In the genomic region with DNA sequence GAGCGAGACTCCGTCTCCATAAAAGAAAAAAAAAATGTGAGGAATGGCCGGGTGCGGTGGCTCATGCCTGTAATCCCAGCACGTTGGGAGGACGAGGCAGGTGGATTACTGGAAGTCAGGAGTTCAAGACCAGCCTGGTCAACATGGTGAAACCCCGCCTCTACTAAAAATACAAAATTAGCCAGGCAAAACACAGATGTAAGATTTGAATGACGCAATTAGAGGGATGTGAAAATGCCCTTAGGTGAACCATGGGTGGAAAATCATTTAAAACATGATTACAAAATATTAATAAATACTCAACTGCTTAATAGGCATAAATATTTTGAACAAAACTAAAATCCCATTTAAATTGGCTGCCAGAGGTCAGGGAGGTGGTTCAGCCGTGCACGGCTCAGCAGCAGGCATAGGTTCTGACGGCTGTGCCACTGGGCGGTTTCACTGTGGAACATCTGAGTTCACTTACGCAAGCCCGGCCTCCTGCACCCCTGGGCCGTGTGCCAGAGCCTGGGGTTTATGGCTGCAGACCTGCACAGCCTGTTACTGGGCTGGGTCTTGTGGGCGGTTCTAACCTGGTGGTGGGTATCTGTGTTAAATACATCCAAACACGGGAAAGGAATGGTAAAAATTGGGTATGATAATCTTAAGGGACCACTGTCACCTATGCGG, we compare ENCODE assay signal across 1 cellular context.
TF ChIP-seq lines count a peak whose summit lies in the region.

No MANE protein-coding gene starts in this region.

TF ChIP-seq in HepG2, 621 proteins besides CTCF, POLR2A, EP300 and RAD21 (continues in another document):
- TF ChIP-seq, protein P1, sequence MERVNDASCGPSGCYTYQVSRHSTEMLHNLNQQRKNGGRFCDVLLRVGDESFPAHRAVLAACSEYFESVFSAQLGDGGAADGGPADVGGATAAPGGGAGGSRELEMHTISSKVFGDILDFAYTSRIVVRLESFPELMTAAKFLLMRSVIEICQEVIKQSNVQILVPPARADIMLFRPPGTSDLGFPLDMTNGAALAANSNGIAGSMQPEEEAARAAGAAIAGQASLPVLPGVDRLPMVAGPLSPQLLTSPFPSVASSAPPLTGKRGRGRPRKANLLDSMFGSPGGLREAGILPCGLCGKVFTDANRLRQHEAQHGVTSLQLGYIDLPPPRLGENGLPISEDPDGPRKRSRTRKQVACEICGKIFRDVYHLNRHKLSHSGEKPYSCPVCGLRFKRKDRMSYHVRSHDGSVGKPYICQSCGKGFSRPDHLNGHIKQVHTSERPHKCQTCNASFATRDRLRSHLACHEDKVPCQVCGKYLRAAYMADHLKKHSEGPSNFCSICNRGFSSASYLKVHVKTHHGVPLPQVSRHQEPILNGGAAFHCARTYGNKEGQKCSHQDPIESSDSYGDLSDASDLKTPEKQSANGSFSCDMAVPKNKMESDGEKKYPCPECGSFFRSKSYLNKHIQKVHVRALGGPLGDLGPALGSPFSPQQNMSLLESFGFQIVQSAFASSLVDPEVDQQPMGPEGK (CRISPR knock-in tag; IDR thresholded peaks at IDR 0.05): 0 out of 2 replicates have a peak, but pooled peaks have one; percentile 15
- TF ChIP-seq HES4 (CRISPR knock-in tag; IDR thresholded peaks at IDR 0.05; ENCODE audit: borderline replicate concordance) (no peak), RBFOX2 (IDR thresholded peaks at IDR 0.05; ENCODE audit: low read depth, low read length) (peak; percentile 52; the same call in 1 of the 2 replicates), ZNF331 (CRISPR knock-in tag; IDR thresholded peaks at IDR 0.05) (peak; percentile 40; the same call in 1 of the 2 replicates), ZNF12 (CRISPR knock-in tag; IDR thresholded peaks at IDR 0.05) (peak; percentile 60), WIZ (CRISPR knock-in tag; IDR thresholded peaks at IDR 0.05) (no peak), CEBPG (CRISPR knock-in tag; IDR thresholded peaks at IDR 0.05) (peak; percentile 84), AGO2 (optimal IDR thresholded peaks at IDR 0.05; ENCODE audit: low read depth, low read length) (peak; percentile 48), ZNF530 (CRISPR knock-in tag; IDR thresholded peaks at IDR 0.05; ENCODE audit: low read depth) (0 out of 2 replicates have a peak, but pooled peaks have one; percentile 8), FOXA1 (IDR thresholded peaks at IDR 0.05) (no peak), FOXA1 (CRISPR knock-in tag; IDR thresholded peaks at IDR 0.05) (no peak), KDM5B (CRISPR knock-in tag; IDR thresholded peaks at IDR 0.05; ENCODE audit: borderline replicate concordance) (no peak), GFI1 (CRISPR knock-in tag; IDR thresholded peaks at IDR 0.05; ENCODE audit: borderline replicate concordance) (no peak), NR2F1 (CRISPR knock-in tag; IDR thresholded peaks at IDR 0.05) (0 out of 4 replicates have a peak, but pooled peaks of 1 of the 2 experiments have one; percentile 20), MIER2 (CRISPR knock-in tag; IDR thresholded peaks at IDR 0.05) (no peak), CEBPB (IDR thresholded peaks at IDR 0.05; ENCODE audit: borderline replicate concordance, low read depth, low read length) (peak; percentile 91), ZNF230 (CRISPR knock-in tag; IDR thresholded peaks at IDR 0.05) (0 out of 2 replicates have a peak, but pooled peaks have one; percentile 25), DPF2 (CRISPR knock-in tag; IDR thresholded peaks at IDR 0.05; ENCODE audit: borderline replicate concordance, low read depth) (0 out of 2 replicates have a peak, but pooled peaks have one; percentile 49), HNF4A (CRISPR knock-in tag; IDR thresholded peaks at IDR 0.05) (peak; percentile 33; the same call in 1 of the 2 replicates), DMAP1 (CRISPR knock-in tag; IDR thresholded peaks at IDR 0.05) (no peak), MBNL3 (CRISPR knock-in tag; conservative IDR thresholded peaks at IDR 0.05) (no peak), ZEB1 (IDR thresholded peaks at IDR 0.05; ENCODE audit: insufficient replicate concordance, low read depth) (no peak), XRCC5 (optimal IDR thresholded peaks at IDR 0.05; ENCODE audit: low read length) (peak; percentile 36), HNRNPL (IDR thresholded peaks at IDR 0.05; ENCODE audit: low read depth, low read length) (peak; percentile 77; the same call in 1 of the 2 replicates), HNF4G (IDR thresholded peaks at IDR 0.05; ENCODE audit: borderline replicate concordance, low read depth, low read length) (peak; percentile 31; the same call in 1 of the 2 replicates), HNF4G (CRISPR knock-in tag; IDR thresholded peaks at IDR 0.05; ENCODE audit: borderline replicate concordance, low read depth) (no peak)
- TF ChIP-seq, protein P2, sequence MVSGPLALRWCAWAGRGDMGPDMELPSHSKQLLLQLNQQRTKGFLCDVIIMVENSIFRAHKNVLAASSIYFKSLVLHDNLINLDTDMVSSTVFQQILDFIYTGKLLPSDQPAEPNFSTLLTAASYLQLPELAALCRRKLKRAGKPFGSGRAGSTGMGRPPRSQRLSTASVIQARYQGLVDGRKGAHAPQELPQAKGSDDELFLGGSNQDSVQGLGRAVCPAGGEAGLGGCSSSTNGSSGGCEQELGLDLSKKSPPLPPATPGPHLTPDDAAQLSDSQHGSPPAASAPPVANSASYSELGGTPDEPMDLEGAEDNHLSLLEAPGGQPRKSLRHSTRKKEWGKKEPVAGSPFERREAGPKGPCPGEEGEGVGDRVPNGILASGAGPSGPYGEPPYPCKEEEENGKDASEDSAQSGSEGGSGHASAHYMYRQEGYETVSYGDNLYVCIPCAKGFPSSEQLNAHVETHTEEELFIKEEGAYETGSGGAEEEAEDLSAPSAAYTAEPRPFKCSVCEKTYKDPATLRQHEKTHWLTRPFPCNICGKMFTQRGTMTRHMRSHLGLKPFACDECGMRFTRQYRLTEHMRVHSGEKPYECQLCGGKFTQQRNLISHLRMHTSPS (CRISPR knock-in tag; IDR thresholded peaks at IDR 0.05; ENCODE audit: low read depth): peak; percentile 69; the same call in 1 of the 2 replicates
- TF ChIP-seq, protein P3, sequence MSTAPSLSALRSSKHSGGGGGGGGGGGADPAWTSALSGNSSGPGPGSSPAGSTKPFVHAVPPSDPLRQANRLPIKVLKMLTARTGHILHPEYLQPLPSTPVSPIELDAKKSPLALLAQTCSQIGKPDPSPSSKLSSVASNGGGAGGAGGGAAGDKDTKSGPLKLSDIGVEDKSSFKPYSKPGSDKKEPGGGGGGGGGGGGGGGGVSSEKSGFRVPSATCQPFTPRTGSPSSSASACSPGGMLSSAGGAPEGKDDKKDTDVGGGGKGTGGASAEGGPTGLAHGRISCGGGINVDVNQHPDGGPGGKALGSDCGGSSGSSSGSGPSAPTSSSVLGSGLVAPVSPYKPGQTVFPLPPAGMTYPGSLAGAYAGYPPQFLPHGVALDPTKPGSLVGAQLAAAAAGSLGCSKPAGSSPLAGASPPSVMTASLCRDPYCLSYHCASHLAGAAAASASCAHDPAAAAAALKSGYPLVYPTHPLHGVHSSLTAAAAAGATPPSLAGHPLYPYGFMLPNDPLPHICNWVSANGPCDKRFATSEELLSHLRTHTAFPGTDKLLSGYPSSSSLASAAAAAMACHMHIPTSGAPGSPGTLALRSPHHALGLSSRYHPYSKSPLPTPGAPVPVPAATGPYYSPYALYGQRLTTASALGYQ (CRISPR knock-in tag; IDR thresholded peaks at IDR 0.05): no peak
- TF ChIP-seq, protein P4, sequence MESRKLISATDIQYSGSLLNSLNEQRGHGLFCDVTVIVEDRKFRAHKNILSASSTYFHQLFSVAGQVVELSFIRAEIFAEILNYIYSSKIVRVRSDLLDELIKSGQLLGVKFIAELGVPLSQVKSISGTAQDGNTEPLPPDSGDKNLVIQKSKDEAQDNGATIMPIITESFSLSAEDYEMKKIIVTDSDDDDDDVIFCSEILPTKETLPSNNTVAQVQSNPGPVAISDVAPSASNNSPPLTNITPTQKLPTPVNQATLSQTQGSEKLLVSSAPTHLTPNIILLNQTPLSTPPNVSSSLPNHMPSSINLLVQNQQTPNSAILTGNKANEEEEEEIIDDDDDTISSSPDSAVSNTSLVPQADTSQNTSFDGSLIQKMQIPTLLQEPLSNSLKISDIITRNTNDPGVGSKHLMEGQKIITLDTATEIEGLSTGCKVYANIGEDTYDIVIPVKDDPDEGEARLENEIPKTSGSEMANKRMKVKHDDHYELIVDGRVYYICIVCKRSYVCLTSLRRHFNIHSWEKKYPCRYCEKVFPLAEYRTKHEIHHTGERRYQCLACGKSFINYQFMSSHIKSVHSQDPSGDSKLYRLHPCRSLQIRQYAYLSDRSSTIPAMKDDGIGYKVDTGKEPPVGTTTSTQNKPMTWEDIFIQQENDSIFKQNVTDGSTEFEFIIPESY (CRISPR knock-in tag; IDR thresholded peaks at IDR 0.05): peak; percentile 26; the same call in 1 of the 2 replicates
- TF ChIP-seq, protein P5, sequence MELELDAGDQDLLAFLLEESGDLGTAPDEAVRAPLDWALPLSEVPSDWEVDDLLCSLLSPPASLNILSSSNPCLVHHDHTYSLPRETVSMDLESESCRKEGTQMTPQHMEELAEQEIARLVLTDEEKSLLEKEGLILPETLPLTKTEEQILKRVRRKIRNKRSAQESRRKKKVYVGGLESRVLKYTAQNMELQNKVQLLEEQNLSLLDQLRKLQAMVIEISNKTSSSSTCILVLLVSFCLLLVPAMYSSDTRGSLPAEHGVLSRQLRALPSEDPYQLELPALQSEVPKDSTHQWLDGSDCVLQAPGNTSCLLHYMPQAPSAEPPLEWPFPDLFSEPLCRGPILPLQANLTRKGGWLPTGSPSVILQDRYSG (CRISPR knock-in tag; IDR thresholded peaks at IDR 0.05): no peak
- TF ChIP-seq, protein P6, sequence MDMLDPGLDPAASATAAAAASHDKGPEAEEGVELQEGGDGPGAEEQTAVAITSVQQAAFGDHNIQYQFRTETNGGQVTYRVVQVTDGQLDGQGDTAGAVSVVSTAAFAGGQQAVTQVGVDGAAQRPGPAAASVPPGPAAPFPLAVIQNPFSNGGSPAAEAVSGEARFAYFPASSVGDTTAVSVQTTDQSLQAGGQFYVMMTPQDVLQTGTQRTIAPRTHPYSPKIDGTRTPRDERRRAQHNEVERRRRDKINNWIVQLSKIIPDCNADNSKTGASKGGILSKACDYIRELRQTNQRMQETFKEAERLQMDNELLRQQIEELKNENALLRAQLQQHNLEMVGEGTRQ (IDR thresholded peaks at IDR 0.05; ENCODE audit: low read depth, low read length): no peak
- TF ChIP-seq, protein P6 (CRISPR knock-in tag; IDR thresholded peaks at IDR 0.05; ENCODE audit: borderline replicate concordance): no peak
- TF ChIP-seq, protein P7, sequence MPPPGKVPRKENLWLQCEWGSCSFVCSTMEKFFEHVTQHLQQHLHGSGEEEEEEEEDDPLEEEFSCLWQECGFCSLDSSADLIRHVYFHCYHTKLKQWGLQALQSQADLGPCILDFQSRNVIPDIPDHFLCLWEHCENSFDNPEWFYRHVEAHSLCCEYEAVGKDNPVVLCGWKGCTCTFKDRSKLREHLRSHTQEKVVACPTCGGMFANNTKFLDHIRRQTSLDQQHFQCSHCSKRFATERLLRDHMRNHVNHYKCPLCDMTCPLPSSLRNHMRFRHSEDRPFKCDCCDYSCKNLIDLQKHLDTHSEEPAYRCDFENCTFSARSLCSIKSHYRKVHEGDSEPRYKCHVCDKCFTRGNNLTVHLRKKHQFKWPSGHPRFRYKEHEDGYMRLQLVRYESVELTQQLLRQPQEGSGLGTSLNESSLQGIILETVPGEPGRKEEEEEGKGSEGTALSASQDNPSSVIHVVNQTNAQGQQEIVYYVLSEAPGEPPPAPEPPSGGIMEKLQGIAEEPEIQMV (CRISPR knock-in tag; IDR thresholded peaks at IDR 0.05; ENCODE audit: low read depth): 0 out of 2 replicates have a peak, but pooled peaks have one; percentile 45
- TF ChIP-seq, protein P8, sequence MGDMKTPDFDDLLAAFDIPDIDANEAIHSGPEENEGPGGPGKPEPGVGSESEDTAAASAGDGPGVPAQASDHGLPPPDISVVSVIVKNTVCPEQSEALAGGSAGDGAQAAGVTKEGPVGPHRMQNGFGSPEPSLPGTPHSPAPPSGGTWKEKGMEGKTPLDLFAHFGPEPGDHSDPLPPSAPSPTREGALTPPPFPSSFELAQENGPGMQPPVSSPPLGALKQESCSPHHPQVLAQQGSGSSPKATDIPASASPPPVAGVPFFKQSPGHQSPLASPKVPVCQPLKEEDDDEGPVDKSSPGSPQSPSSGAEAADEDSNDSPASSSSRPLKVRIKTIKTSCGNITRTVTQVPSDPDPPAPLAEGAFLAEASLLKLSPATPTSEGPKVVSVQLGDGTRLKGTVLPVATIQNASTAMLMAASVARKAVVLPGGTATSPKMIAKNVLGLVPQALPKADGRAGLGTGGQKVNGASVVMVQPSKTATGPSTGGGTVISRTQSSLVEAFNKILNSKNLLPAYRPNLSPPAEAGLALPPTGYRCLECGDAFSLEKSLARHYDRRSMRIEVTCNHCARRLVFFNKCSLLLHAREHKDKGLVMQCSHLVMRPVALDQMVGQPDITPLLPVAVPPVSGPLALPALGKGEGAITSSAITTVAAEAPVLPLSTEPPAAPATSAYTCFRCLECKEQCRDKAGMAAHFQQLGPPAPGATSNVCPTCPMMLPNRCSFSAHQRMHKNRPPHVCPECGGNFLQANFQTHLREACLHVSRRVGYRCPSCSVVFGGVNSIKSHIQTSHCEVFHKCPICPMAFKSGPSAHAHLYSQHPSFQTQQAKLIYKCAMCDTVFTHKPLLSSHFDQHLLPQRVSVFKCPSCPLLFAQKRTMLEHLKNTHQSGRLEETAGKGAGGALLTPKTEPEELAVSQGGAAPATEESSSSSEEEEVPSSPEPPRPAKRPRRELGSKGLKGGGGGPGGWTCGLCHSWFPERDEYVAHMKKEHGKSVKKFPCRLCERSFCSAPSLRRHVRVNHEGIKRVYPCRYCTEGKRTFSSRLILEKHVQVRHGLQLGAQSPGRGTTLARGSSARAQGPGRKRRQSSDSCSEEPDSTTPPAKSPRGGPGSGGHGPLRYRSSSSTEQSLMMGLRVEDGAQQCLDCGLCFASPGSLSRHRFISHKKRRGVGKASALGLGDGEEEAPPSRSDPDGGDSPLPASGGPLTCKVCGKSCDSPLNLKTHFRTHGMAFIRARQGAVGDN (CRISPR knock-in tag; IDR thresholded peaks at IDR 0.05): peak; percentile 37
- TF ChIP-seq, protein P9, sequence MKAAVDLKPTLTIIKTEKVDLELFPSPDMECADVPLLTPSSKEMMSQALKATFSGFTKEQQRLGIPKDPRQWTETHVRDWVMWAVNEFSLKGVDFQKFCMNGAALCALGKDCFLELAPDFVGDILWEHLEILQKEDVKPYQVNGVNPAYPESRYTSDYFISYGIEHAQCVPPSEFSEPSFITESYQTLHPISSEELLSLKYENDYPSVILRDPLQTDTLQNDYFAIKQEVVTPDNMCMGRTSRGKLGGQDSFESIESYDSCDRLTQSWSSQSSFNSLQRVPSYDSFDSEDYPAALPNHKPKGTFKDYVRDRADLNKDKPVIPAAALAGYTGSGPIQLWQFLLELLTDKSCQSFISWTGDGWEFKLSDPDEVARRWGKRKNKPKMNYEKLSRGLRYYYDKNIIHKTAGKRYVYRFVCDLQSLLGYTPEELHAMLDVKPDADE (CRISPR knock-in tag; IDR thresholded peaks at IDR 0.05): no peak
- TF ChIP-seq, protein P10, sequence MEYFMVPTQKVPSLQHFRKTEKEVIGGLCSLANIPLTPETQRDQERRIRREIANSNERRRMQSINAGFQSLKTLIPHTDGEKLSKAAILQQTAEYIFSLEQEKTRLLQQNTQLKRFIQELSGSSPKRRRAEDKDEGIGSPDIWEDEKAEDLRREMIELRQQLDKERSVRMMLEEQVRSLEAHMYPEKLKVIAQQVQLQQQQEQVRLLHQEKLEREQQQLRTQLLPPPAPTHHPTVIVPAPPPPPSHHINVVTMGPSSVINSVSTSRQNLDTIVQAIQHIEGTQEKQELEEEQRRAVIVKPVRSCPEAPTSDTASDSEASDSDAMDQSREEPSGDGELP (IDR thresholded peaks at IDR 0.05; ENCODE audit: borderline replicate concordance, low read depth): peak; percentile 54; the same call in 1 of the 2 replicates
